28 cellular contexts compared by ENCODE assay signal in the genomic region with DNA sequence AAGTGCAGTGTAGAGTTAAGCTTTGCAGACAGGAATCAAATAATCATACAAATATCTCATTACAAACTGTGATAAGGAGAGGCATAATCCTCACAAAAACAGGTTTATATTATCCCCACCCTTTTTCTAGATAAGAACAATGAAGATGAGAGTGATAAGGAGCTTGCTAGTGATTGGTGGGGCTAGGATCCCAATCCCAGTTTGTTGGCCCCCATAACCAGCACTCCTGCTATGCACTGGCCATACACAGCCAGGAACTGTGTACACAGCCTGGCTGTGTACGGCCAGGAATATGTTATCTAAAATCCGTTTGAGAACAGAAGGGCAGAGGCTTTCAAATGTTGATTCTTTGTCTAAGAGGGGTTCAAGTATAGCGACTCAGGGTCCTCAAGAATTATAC.
"Had no signal": no experiment of that assay in that cellular context is flagged by ENCODE, and none has a peak within 500 bp of the region (broad histone marks: within the 10 kb centered on the region; RNA-seq: fewer than 3 reads in every experiment).

No MANE protein-coding gene starts in this region.

- H3K4me1 Mint-ChIP-seq: activated CD4-positive, alpha-beta T cell treated with anti-CD3 and anti-CD28 coated beads for 36 hours; activated CD4-positive, alpha-beta T cell treated with anti-CD3 and anti-CD28 coated beads, Interleukin-2, amount 10 ng/mL, durations not matched to agents 24 days and 14 days; activated CD8-positive, alpha-beta memory T cell treated with anti-CD3 and anti-CD28 coated beads, Interleukin-2, amount 10 ng/mL, durations not matched to agents 7 days and 5 days; activated naive CD4-positive, alpha-beta T cell treated with anti-CD3 and anti-CD28 coated beads, Interleukin-2, amount 10 ng/mL, durations not matched to agents 7 days and 5 days; activated naive CD8-positive, alpha-beta T cell treated with anti-CD3 and anti-CD28 coated beads, Interleukin-2, amount 10 ng/mL, durations not matched to agents 7 days and 5 days; central memory CD8-positive, alpha-beta T cell had no signal

- H3K27me3 Mint-ChIP-seq: activated CD4-positive, alpha-beta T cell treated with anti-CD3 and anti-CD28 coated beads, Interleukin-2, amount 10 ng/mL, durations not matched to agents 24 days and 14 days had no signal

- H3K27ac ChIP-seq: brain microvascular endothelial cell, epithelial cell of prostate, esophagus squamous epithelium, gastroesophageal sphincter had no signal

- H3K27ac Mint-ChIP-seq: activated CD4-positive, alpha-beta memory T cell treated with anti-CD3 and anti-CD28 coated beads for 36 hours; activated CD4-positive, alpha-beta T cell treated with anti-CD3 and anti-CD28 coated beads for 36 hours; activated CD4-positive, alpha-beta T cell treated with anti-CD3 and anti-CD28 coated beads, Interleukin-2, amount 10 ng/mL, durations not matched to agents 24 days and 14 days; activated CD8-positive, alpha-beta memory T cell treated with anti-CD3 and anti-CD28 coated beads, Interleukin-2, amount 10 ng/mL, durations not matched to agents 7 days and 5 days; activated CD8-positive, alpha-beta T cell treated with anti-CD3 and anti-CD28 coated beads, Interleukin-2, amount 10 ng/mL, durations not matched to agents 7 days and 5 days; activated naive CD4-positive, alpha-beta T cell treated with anti-CD3 and anti-CD28 coated beads, Interleukin-2, amount 10 ng/mL, durations not matched to agents 7 days and 5 days; activated naive CD4-positive, alpha-beta T cell treated with anti-CD3 and anti-CD28 coated beads, Interleukin-2, amount 50 U/mL, for 72 hours; activated naive CD8-positive, alpha-beta T cell treated with anti-CD3 and anti-CD28 coated beads, Interleukin-2, amount 10 ng/mL, durations not matched to agents 7 days and 5 days; activated T-helper 1 cell treated with anti-CD3 and anti-CD28 coated beads, Interleukin-12 subunit alpha, Interleukin-12 subunit beta, Interleukin-2, Interleukin-4 antibody, amounts not matched to agents 30 ng/mL and 10 ng/mL and 1 ng/mL, durations not matched to agents 14 hours and 24 hours and 36 hours; activated T-helper 2 cell treated with anti-CD3 and anti-CD28 coated beads, Interferon-gamma antibody, Interleukin-2, Interleukin-4, amounts not matched to agents 10 μg/mL and 5 μg/mL and 100 μg/mL, durations not matched to agents 14 hours and 24 hours and 36 hours; effector memory CD8-positive, alpha-beta T cell had no signal

- H3K4me3 Mint-ChIP-seq: activated CD4-positive, alpha-beta memory T cell treated with anti-CD3 and anti-CD28 coated beads for 36 hours; activated CD4-positive, alpha-beta T cell treated with anti-CD3 and anti-CD28 coated beads for 36 hours; activated CD4-positive, alpha-beta T cell treated with anti-CD3 and anti-CD28 coated beads, Interleukin-2, amount 10 ng/mL, durations not matched to agents 24 days and 14 days; activated CD8-positive, alpha-beta memory T cell treated with anti-CD3 and anti-CD28 coated beads, Interleukin-2, amount 10 ng/mL, durations not matched to agents 7 days and 5 days; activated CD8-positive, alpha-beta T cell treated with anti-CD3 and anti-CD28 coated beads, Interleukin-2, amount 10 ng/mL, durations not matched to agents 7 days and 5 days; activated naive CD4-positive, alpha-beta T cell treated with anti-CD3 and anti-CD28 coated beads, Interleukin-2, amount 10 ng/mL, durations not matched to agents 7 days and 5 days; activated naive CD8-positive, alpha-beta T cell treated with anti-CD3 and anti-CD28 coated beads, Interleukin-2, amount 10 ng/mL, durations not matched to agents 7 days and 5 days; activated T-helper 1 cell treated with anti-CD3 and anti-CD28 coated beads, Interleukin-12 subunit alpha, Interleukin-12 subunit beta, Interleukin-2, Interleukin-4 antibody, amounts not matched to agents 30 ng/mL and 10 ng/mL and 1 ng/mL, durations not matched to agents 14 hours and 24 hours and 36 hours; central memory CD8-positive, alpha-beta T cell; effector memory CD8-positive, alpha-beta T cell had no signal

- DNase-seq: activated CD4-positive, alpha-beta memory T cell treated with anti-CD3 and anti-CD28 coated beads for 36 hours; activated CD4-positive, alpha-beta T cell treated with anti-CD3 and anti-CD28 coated beads for 36 hours; activated CD4-positive, alpha-beta T cell treated with anti-CD3 and anti-CD28 coated beads, Interleukin-2, amount 10 ng/mL, durations not matched to agents 24 days and 14 days; activated CD4-positive, CD25-positive, alpha-beta regulatory T cell; activated CD4-positive, CD25-positive, alpha-beta regulatory T cell treated with anti-CD3 and anti-CD28 coated beads, Interleukin-2, amount 50 U/mL, for 72 hours; activated CD8-positive, alpha-beta memory T cell treated with anti-CD3 and anti-CD28 coated beads, Interleukin-2, amount 10 ng/mL, durations not matched to agents 7 days and 5 days; activated CD8-positive, alpha-beta memory T cell treated with anti-CD3 and anti-CD28 coated beads, Interleukin-2, amount 50 U/mL, for 4 hours; activated CD8-positive, alpha-beta T cell treated with anti-CD3 and anti-CD28 coated beads, Interleukin-2, amount 10 ng/mL, durations not matched to agents 7 days and 5 days; activated effector memory CD4-positive, alpha-beta T cell treated with anti-CD3 and anti-CD28 coated beads, Interleukin-2, amount 50 U/mL, for 16 hours; activated naive CD4-positive, alpha-beta T cell treated with anti-CD3 and anti-CD28 coated beads, Interleukin-2, amount 10 ng/mL, durations not matched to agents 7 days and 5 days; activated naive CD8-positive, alpha-beta T cell treated with anti-CD3 and anti-CD28 coated beads, Interleukin-2, amount 10 ng/mL, durations not matched to agents 7 days and 5 days; activated T-cell treated with anti-CD3 and anti-CD28 coated beads, Interleukin-2, amount 50 U/mL, for 1 hour; activated T-cell treated with anti-CD3 and anti-CD28 coated beads, Interleukin-2, amount 50 U/mL, for 48 hours; brain microvascular endothelial cell; cortex of kidney; dermis blood vessel endothelial cell; effector CD4-positive, alpha-beta T cell; effector memory CD8-positive, alpha-beta T cell; esophagus squamous epithelium; foreskin melanocyte; head of caudate nucleus; T-helper 2 cell had no signal

- H3K27me3 ChIP-seq: brain microvascular endothelial cell, esophagus squamous epithelium, gastroesophageal sphincter had no signal

- H3K4me1 ChIP-seq: esophagus squamous epithelium, gastroesophageal sphincter had no signal

- H3K4me3 ChIP-seq: esophagus squamous epithelium, gastroesophageal sphincter had no signal

- H3K36me3 ChIP-seq: brain microvascular endothelial cell, gastroesophageal sphincter had no signal

- H3K9me3 Mint-ChIP-seq: effector memory CD8-positive, alpha-beta T cell had no signal

- H3K36me3 Mint-ChIP-seq: activated CD4-positive, alpha-beta memory T cell treated with anti-CD3 and anti-CD28 coated beads for 36 hours; activated CD8-positive, alpha-beta memory T cell treated with anti-CD3 and anti-CD28 coated beads, Interleukin-2, amount 10 ng/mL, durations not matched to agents 7 days and 5 days; activated naive CD4-positive, alpha-beta T cell treated with anti-CD3 and anti-CD28 coated beads, Interleukin-2, amount 10 ng/mL, durations not matched to agents 7 days and 5 days; activated naive CD4-positive, alpha-beta T cell treated with anti-CD3 and anti-CD28 coated beads, Interleukin-2, amount 50 U/mL, for 72 hours; activated naive CD8-positive, alpha-beta T cell treated with anti-CD3 and anti-CD28 coated beads, Interleukin-2, amount 10 ng/mL, durations not matched to agents 7 days and 5 days had no signal
